In genomic region chr4:9996319-9997110, GRCh38 we compare ENCODE assay signal across 1 cellular context.
TF ChIP-seq lines count a peak whose summit lies in the region.

No MANE protein-coding gene starts in this region.

TF ChIP-seq in A549, 52 proteins besides CTCF, POLR2A, EP300 and RAD21:
- TF ChIP-seq PBX3 (IDR thresholded peaks at IDR 0.05): no peak
- TF ChIP-seq JUN (IDR thresholded peaks at IDR 0.05): no peak
- TF ChIP-seq PHF8 (IDR thresholded peaks at IDR 0.05; ENCODE audit: borderline replicate concordance, low read depth): no peak
- no peak for TF ChIP-seq NFE2L2 (conservative IDR thresholded peaks at IDR 0.05; ENCODE audit: low read length)
- TF ChIP-seq RNF2 (IDR thresholded peaks at IDR 0.05; ENCODE audit: borderline replicate concordance, low read depth): no peak
- no peak for TF ChIP-seq HOXA7 (CRISPR knock-in tag; IDR thresholded peaks at IDR 0.05)
